Comparison of ENCODE assay signal across 1 cellular context in the genomic region with DNA sequence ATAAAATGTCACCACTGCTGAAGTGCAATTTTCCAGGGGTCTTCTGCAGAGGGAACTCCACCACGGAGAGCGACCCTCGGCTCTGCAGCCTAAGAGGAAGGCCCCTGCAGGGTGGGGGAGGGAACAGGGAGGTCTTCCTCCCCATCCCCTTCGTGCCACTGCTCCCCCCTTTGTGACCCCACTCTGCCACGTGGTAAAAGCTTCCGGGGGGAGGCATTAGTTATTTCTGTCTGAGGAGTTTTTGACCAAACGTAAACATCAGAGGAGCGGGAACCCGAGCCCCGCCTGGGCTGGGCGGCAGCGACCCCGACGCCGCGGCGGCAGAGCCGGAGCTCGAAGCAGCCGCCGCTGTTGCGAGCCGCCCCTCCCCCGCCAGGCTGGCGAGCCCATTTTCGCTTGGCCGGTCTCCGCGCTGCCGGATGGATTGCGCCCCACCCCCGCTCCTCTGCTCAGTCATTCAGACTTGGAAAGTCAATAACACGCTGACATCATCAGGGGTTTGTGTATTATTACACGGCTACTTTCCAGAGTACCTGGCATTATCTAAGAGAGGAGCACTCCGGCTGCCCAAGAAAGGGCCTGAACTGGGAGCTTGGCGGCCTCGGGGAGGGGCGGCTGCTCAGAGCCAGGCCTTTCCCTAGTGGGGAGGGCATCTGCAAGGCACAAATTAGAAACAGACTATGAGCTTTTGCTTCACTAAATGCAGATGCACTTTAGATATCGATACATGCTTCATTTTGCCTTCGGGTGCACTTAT.
TF ChIP-seq lines count a peak whose summit lies in the region.

No MANE protein-coding gene starts in this region.

TF ChIP-seq in HepG2, 621 proteins besides CTCF, POLR2A, EP300 and RAD21 (continued from another document and continues in another):
- TF ChIP-seq NCOA2 (CRISPR knock-in tag; IDR thresholded peaks at IDR 0.05) = peak; percentile 96
- TF ChIP-seq, protein P1, sequence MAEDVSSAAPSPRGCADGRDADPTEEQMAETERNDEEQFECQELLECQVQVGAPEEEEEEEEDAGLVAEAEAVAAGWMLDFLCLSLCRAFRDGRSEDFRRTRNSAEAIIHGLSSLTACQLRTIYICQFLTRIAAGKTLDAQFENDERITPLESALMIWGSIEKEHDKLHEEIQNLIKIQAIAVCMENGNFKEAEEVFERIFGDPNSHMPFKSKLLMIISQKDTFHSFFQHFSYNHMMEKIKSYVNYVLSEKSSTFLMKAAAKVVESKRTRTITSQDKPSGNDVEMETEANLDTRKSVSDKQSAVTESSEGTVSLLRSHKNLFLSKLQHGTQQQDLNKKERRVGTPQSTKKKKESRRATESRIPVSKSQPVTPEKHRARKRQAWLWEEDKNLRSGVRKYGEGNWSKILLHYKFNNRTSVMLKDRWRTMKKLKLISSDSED (CRISPR knock-in tag; IDR thresholded peaks at IDR 0.05) = no peak
- TF ChIP-seq ZFY (CRISPR knock-in tag; IDR thresholded peaks at IDR 0.05) = peak; percentile 30; the same call in 1 of the 2 replicates
- peak; percentile 94 for TF ChIP-seq RXRA (CRISPR knock-in tag; IDR thresholded peaks at IDR 0.05)
- peak; percentile 44; the same call in 1 of the 2 replicates for TF ChIP-seq ZNF782 (CRISPR knock-in tag; IDR thresholded peaks at IDR 0.05; ENCODE audit: borderline replicate concordance)
- no peak for TF ChIP-seq NPAS2 (CRISPR knock-in tag; IDR thresholded peaks at IDR 0.05; ENCODE audit: borderline replicate concordance)
- no peak for TF ChIP-seq ZFP41 (CRISPR knock-in tag; IDR thresholded peaks at IDR 0.05; ENCODE audit: borderline replicate concordance)
- peak; percentile 69; the same call in 1 of the 2 replicates for TF ChIP-seq HOXD1 (CRISPR knock-in tag; IDR thresholded peaks at IDR 0.05)
- TF ChIP-seq PHB2 (IDR thresholded peaks at IDR 0.05; ENCODE audit: partially characterized antibody) = no peak
- no peak for TF ChIP-seq EZH2 (conservative IDR thresholded peaks at IDR 0.05; ENCODE audit: low read depth, low read length)
- TF ChIP-seq NBN (conservative IDR thresholded peaks at IDR 0.05) = no peak
- TF ChIP-seq, protein P2, sequence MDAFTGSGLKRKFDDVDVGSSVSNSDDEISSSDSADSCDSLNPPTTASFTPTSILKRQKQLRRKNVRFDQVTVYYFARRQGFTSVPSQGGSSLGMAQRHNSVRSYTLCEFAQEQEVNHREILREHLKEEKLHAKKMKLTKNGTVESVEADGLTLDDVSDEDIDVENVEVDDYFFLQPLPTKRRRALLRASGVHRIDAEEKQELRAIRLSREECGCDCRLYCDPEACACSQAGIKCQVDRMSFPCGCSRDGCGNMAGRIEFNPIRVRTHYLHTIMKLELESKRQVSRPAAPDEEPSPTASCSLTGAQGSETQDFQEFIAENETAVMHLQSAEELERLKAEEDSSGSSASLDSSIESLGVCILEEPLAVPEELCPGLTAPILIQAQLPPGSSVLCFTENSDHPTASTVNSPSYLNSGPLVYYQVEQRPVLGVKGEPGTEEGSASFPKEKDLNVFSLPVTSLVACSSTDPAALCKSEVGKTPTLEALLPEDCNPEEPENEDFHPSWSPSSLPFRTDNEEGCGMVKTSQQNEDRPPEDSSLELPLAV (CRISPR knock-in tag; conservative IDR thresholded peaks at IDR 0.05; ENCODE audit: low read depth) = no peak
- no peak for TF ChIP-seq ZNF672 (CRISPR knock-in tag; IDR thresholded peaks at IDR 0.05)
- TF ChIP-seq ZBTB33 (CRISPR knock-in tag; IDR thresholded peaks at IDR 0.05) = peak; percentile 82
- no peak for TF ChIP-seq CENPX (CRISPR knock-in tag; IDR thresholded peaks at IDR 0.05)
- TF ChIP-seq MXD1 (CRISPR knock-in tag; IDR thresholded peaks at IDR 0.05) = peak; percentile 50; the same call in 1 of the 2 replicates
- TF ChIP-seq ZNF609 (CRISPR knock-in tag; IDR thresholded peaks at IDR 0.05; ENCODE audit: borderline replicate concordance) = peak; percentile 94
- no peak for TF ChIP-seq ZNF17 (CRISPR knock-in tag; IDR thresholded peaks at IDR 0.05)
- TF ChIP-seq SMAD3 (CRISPR knock-in tag; IDR thresholded peaks at IDR 0.05) = peak; percentile 93; the same call in 1 of the 2 replicates
- no peak for TF ChIP-seq MNT (IDR thresholded peaks at IDR 0.05)
- no peak for TF ChIP-seq BCLAF1 (IDR thresholded peaks at IDR 0.05)
- TF ChIP-seq ZNF280D (CRISPR knock-in tag; IDR thresholded peaks at IDR 0.05) = no peak; the same call in 1 of the 2 replicates
- peak; percentile 87 for TF ChIP-seq ONECUT2 (CRISPR knock-in tag; IDR thresholded peaks at IDR 0.05)
- peak; percentile 65 for TF ChIP-seq MAFF (IDR thresholded peaks at IDR 0.05; ENCODE audit: low read depth, low read length)
- TF ChIP-seq GPBP1L1 (CRISPR knock-in tag; IDR thresholded peaks at IDR 0.05) = no peak
- no peak for TF ChIP-seq ZNF557 (CRISPR knock-in tag; IDR thresholded peaks at IDR 0.05)
- TF ChIP-seq HMG20A (CRISPR knock-in tag; IDR thresholded peaks at IDR 0.05; ENCODE audit: borderline replicate concordance) = peak; percentile 94
- peak; percentile 97; the same call in 1 of the 2 replicates for TF ChIP-seq ZNF747 (CRISPR knock-in tag; IDR thresholded peaks at IDR 0.05; ENCODE audit: borderline replicate concordance)
- no peak; the same call in 1 of the 2 replicates for TF ChIP-seq ZNF451 (CRISPR knock-in tag; IDR thresholded peaks at IDR 0.05)
- no peak for TF ChIP-seq ZNF839 (CRISPR knock-in tag; IDR thresholded peaks at IDR 0.05; ENCODE audit: borderline replicate concordance)
- TF ChIP-seq, protein P3, sequence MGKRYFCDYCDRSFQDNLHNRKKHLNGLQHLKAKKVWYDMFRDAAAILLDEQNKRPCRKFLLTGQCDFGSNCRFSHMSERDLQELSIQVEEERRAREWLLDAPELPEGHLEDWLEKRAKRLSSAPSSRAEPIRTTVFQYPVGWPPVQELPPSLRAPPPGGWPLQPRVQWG (CRISPR knock-in tag; IDR thresholded peaks at IDR 0.05; ENCODE audit: borderline replicate concordance, low read depth) = no peak
